In the genomic region with DNA sequence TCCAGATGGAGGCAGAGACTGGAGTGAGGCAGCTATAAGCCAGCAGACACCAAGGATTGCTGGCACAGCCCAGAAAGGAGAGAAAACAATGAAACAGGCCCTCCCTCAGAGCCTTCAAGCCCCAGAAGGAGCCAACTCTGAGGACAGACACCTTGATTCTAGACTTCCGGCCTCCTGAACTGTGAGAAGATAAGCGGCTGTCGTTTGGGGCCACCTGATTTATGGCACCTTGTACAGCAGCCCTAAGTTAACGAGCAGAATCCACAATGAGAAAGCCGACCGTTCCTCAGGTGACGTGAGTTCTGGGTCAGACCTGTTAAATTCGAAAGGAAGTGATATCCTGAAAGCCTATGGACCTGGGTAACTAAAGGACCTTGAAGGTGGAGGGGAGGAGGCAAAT, we compare ENCODE assay signal across 1 cellular context.
TF ChIP-seq lines count a peak whose summit lies in the region.

No MANE protein-coding gene starts in this region.

TF ChIP-seq in H1, 55 proteins besides CTCF, POLR2A, EP300 and RAD21:
- TF ChIP-seq TBP (IDR thresholded peaks at IDR 0.05; ENCODE audit: low read depth, low read length) (no peak), HDAC2 (IDR thresholded peaks at IDR 0.05; ENCODE audit: borderline replicate concordance in 1 of 2, low read depth in 2 of 2, low read length in 2 of 2) (no peak), SUZ12 (IDR thresholded peaks at IDR 0.05; ENCODE audit: low read length) (no peak), JUND (IDR thresholded peaks at IDR 0.05; ENCODE audit: low read length) (no peak), SIN3A (conservative IDR thresholded peaks at IDR 0.05 in 1 of 2, IDR thresholded peaks at IDR 0.05 in 1 of 2; ENCODE audit: low read depth in 1 of 2, low read length in 2 of 2) (no peak), CEBPB (IDR thresholded peaks at IDR 0.05; ENCODE audit: low read depth, low read length) (no peak), KDM5A (IDR thresholded peaks at IDR 0.05; ENCODE audit: low read length) (no peak), SP1 (IDR thresholded peaks at IDR 0.05; ENCODE audit: low read depth, low read length) (no peak)
- TF ChIP-seq, protein P1, sequence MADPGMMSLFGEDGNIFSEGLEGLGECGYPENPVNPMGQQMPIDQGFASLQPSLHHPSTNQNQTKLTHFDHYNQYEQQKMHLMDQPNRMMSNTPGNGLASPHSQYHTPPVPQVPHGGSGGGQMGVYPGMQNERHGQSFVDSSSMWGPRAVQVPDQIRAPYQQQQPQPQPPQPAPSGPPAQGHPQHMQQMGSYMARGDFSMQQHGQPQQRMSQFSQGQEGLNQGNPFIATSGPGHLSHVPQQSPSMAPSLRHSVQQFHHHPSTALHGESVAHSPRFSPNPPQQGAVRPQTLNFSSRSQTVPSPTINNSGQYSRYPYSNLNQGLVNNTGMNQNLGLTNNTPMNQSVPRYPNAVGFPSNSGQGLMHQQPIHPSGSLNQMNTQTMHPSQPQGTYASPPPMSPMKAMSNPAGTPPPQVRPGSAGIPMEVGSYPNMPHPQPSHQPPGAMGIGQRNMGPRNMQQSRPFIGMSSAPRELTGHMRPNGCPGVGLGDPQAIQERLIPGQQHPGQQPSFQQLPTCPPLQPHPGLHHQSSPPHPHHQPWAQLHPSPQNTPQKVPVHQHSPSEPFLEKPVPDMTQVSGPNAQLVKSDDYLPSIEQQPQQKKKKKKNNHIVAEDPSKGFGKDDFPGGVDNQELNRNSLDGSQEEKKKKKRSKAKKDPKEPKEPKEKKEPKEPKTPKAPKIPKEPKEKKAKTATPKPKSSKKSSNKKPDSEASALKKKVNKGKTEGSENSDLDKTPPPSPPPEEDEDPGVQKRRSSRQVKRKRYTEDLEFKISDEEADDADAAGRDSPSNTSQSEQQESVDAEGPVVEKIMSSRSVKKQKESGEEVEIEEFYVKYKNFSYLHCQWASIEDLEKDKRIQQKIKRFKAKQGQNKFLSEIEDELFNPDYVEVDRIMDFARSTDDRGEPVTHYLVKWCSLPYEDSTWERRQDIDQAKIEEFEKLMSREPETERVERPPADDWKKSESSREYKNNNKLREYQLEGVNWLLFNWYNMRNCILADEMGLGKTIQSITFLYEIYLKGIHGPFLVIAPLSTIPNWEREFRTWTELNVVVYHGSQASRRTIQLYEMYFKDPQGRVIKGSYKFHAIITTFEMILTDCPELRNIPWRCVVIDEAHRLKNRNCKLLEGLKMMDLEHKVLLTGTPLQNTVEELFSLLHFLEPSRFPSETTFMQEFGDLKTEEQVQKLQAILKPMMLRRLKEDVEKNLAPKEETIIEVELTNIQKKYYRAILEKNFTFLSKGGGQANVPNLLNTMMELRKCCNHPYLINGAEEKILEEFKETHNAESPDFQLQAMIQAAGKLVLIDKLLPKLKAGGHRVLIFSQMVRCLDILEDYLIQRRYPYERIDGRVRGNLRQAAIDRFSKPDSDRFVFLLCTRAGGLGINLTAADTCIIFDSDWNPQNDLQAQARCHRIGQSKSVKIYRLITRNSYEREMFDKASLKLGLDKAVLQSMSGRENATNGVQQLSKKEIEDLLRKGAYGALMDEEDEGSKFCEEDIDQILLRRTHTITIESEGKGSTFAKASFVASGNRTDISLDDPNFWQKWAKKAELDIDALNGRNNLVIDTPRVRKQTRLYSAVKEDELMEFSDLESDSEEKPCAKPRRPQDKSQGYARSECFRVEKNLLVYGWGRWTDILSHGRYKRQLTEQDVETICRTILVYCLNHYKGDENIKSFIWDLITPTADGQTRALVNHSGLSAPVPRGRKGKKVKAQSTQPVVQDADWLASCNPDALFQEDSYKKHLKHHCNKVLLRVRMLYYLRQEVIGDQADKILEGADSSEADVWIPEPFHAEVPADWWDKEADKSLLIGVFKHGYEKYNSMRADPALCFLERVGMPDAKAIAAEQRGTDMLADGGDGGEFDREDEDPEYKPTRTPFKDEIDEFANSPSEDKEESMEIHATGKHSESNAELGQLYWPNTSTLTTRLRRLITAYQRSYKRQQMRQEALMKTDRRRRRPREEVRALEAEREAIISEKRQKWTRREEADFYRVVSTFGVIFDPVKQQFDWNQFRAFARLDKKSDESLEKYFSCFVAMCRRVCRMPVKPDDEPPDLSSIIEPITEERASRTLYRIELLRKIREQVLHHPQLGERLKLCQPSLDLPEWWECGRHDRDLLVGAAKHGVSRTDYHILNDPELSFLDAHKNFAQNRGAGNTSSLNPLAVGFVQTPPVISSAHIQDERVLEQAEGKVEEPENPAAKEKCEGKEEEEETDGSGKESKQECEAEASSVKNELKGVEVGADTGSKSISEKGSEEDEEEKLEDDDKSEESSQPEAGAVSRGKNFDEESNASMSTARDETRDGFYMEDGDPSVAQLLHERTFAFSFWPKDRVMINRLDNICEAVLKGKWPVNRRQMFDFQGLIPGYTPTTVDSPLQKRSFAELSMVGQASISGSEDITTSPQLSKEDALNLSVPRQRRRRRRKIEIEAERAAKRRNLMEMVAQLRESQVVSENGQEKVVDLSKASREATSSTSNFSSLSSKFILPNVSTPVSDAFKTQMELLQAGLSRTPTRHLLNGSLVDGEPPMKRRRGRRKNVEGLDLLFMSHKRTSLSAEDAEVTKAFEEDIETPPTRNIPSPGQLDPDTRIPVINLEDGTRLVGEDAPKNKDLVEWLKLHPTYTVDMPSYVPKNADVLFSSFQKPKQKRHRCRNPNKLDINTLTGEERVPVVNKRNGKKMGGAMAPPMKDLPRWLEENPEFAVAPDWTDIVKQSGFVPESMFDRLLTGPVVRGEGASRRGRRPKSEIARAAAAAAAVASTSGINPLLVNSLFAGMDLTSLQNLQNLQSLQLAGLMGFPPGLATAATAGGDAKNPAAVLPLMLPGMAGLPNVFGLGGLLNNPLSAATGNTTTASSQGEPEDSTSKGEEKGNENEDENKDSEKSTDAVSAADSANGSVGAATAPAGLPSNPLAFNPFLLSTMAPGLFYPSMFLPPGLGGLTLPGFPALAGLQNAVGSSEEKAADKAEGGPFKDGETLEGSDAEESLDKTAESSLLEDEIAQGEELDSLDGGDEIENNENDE (IDR thresholded peaks at IDR 0.05; ENCODE audit: insufficient replicate concordance, low read length) = no peak
- TF ChIP-seq, protein P2, sequence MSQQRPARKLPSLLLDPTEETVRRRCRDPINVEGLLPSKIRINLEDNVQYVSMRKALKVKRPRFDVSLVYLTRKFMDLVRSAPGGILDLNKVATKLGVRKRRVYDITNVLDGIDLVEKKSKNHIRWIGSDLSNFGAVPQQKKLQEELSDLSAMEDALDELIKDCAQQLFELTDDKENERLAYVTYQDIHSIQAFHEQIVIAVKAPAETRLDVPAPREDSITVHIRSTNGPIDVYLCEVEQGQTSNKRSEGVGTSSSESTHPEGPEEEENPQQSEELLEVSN (IDR thresholded peaks at IDR 0.05) = no peak
